In the genomic region with DNA sequence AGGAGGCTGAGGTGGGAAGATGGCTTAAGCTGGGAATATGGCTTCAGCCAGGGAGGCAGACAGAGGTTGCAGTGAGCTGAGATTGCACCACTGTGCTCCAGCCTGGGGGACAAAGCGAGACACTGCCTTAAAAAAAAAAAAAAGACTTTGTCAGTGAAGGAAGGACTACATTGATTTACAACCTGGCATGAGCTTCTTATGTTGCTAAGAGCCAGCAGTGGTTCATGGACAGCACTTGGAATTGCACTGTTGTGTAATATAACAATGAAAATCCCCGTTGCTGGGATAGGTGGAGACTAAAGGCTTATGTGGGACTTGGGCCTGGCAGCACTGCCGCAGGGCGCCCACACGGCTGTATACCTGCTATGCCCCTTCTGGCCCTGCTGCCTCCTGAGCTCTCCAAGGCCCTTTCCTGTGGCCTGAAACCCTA, we compare ENCODE assay signal across 17 cellular contexts. TPM values are rescaled to one million over a fixed set of nuclear protein-coding genes. Genes with fewer than 3 reads are reported as not detected.
DNase-seq lines count a peak whose midpoint lies in the region; ATAC-seq and TF ChIP-seq lines count a peak whose summit lies in the region.
"Had no signal": no experiment of that assay in that cellular context is flagged by ENCODE, and none has a peak within 500 bp of the region (broad histone marks: within the 10 kb centered on the region; RNA-seq: fewer than 3 reads in every experiment).

No MANE protein-coding gene starts in this region.

- WGBS in prostate gland, result 27% methylated on average over 5 of the region's 5 CpGs

- no peak for TF ChIP-seq POLR2A in prostate gland (IDR thresholded peaks at IDR 0.05)

- no peak for ATAC-seq in HG03045 (IDR thresholded peaks at IDR 0.05; ENCODE audit: unreplicated experiment)

- DNase-seq in AG10803 (ENCODE audit: low read depth), result peak; percentile 90
- no peak for DNase-seq in HEK293T (ENCODE audit: extremely low spot score)
- peak; percentile 42 for DNase-seq in fibroblast of the aortic adventitia (ENCODE audit: low read depth)
- DNase-seq in prostate gland (ENCODE audit: low spot score), result peak; percentile 66
- DNase-seq in DMS 273 treated with DMSO at 0.1 percent for 48 hours (lab: John Stamatoyannopoulos, UW), result no peak
- DNase-seq in dermis blood vessel endothelial cell, result no peak
- no peak for DNase-seq in NCI-H526 (lab: John Stamatoyannopoulos, UW)
- DNase-seq: activated effector memory CD4-positive, alpha-beta T cell treated with Interleukin-2 at 50 U/mL for 16 hours; head of caudate nucleus; MG63; NCI-H446 treated with DMSO at 0.1 percent for 48 hours; right lobe of liver; stimulated activated CD4-positive, alpha-beta T cell treated with anti-CD3 and anti-CD28 coated beads, Interleukin-2, amount 100 ng/mL, for 48 hours had no signal

- H3K27ac ChIP-seq in prostate gland, result peak overlapping the region in 1 of 2 donors; percentile 18
- H3K27ac ChIP-seq: epithelial cell of prostate, neural progenitor cell, right lobe of liver, SJSA1 had no signal

- CTCF ChIA-PET in HEK293T (lab: Yijun Ruan, JAX), result interaction anchor here (0.6 to 1.8 kb wide), 4 partner anchors 12 to 113 kb away, joined by 3 to 5 read pairs (median 4); no protein-coding TSS in a partner anchor

- H3K4me3 ChIP-seq in AG10803 (ENCODE audit: low read length) (no peak overlapping the region), fibroblast of the aortic adventitia (ENCODE audit: low read depth, low read length) (no peak overlapping the region), prostate gland (no peak overlapping the region)
- H3K4me3 ChIP-seq: MG63, neural progenitor cell, right lobe of liver, SJSA1 had no signal

- no peaks in the 10 kb centered on the region for H3K4me1 ChIP-seq in prostate gland (replicated peaks)
- H3K4me1 ChIP-seq: neural progenitor cell had no signal

- TF ChIP-seq CTCF in AG10803 (conservative IDR thresholded peaks at IDR 0.05; ENCODE audit: low read length), result no peak
- TF ChIP-seq CTCF in fibroblast of the aortic adventitia (IDR thresholded peaks at IDR 0.05; ENCODE audit: insufficient read depth, low read length), result no peak
- TF ChIP-seq CTCF in prostate gland (IDR thresholded peaks at IDR 0.05), result peak in 2 of 4 experiments; percentile 6 to 16

- no peaks in the 10 kb centered on the region for H3K27me3 ChIP-seq in prostate gland (replicated peaks; ENCODE audit: insufficient read depth)
- H3K27me3 ChIP-seq: MG63, neural progenitor cell, right lobe of liver, SJSA1 had no signal

- H3K9me3 ChIP-seq in prostate gland, result no peaks in the 10 kb centered on the region
- H3K9me3 ChIP-seq: MG63, right lobe of liver, SJSA1 had no signal

- intact Hi-C loops in prostate gland (cut with DNase I), result loop anchor here (5.0 kb wide), 1 partner anchor 39 kb away; no protein-coding TSS in a partner anchor

- POLR2A ChIA-PET in HEK293T (lab: Yijun Ruan, JAX), result interaction anchor here (0.6 to 2.0 kb wide), 5 partner anchors 14 to 86 kb away, joined by 3 to 8 read pairs (median 6); a partner anchor contains a TSS

- no peaks in the 10 kb centered on the region for H3K36me3 ChIP-seq in prostate gland
- H3K36me3 ChIP-seq: MG63, neural progenitor cell, right lobe of liver, SJSA1 had no signal

TF ChIP-seq in HEK293T, 16 proteins besides CTCF, POLR2A, EP300 and RAD21:
- TF ChIP-seq, protein P1, sequence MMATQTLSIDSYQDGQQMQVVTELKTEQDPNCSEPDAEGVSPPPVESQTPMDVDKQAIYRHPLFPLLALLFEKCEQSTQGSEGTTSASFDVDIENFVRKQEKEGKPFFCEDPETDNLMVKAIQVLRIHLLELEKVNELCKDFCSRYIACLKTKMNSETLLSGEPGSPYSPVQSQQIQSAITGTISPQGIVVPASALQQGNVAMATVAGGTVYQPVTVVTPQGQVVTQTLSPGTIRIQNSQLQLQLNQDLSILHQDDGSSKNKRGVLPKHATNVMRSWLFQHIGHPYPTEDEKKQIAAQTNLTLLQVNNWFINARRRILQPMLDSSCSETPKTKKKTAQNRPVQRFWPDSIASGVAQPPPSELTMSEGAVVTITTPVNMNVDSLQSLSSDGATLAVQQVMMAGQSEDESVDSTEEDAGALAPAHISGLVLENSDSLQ (IDR thresholded peaks at IDR 0.05), result peak; percentile 72; the same call in 1 of the 2 replicates
- TF ChIP-seq ZNF384 (IDR thresholded peaks at IDR 0.05) (0 out of 2 replicates have a peak, but pooled peaks have one; percentile 25), L3MBTL2 (conservative IDR thresholded peaks at IDR 0.05) (no peak), CTBP1 (IDR thresholded peaks at IDR 0.05; ENCODE audit: borderline replicate concordance) (no peak), HDGF (IDR thresholded peaks at IDR 0.05; ENCODE audit: borderline replicate concordance) (no peak)

RNA-seq across cellular contexts. Expression of a gene that starts 14.1 kb away (rescaled TPM):
- 2.8 and 4.4 TPM in 2 replicates for total RNA-seq in fibroblast of the aortic adventitia (ENCODE audit: low replicate concordance)
- total RNA-seq in prostate gland, result 10 to 100 TPM; 65.0 to 66.4 TPM
- total RNA-seq in dermis blood vessel endothelial cell, result 11.4 and 17.1 TPM in 2 replicates

RNA-seq across cellular contexts. Expression of a gene that starts 26.6 kb away (rescaled TPM):
- 20.2 and 34.2 TPM in 2 replicates for total RNA-seq in fibroblast of the aortic adventitia (ENCODE audit: low replicate concordance)
- 100 to 1,000 TPM in 1 of 2 donors, 10 to 100 TPM in 1; 24.4 to 104 TPM for total RNA-seq in prostate gland
- total RNA-seq in dermis blood vessel endothelial cell, result 17.4 and 22.8 TPM in 2 replicates

RNA-seq across cellular contexts. Expression of a gene that starts 26.9 kb away (rescaled TPM):
- total RNA-seq in fibroblast of the aortic adventitia (ENCODE audit: low replicate concordance) (513 and 829 TPM in 2 replicates), prostate gland (100 to 1,000 TPM; 116 to 201 TPM), dermis blood vessel endothelial cell (214 and 256 TPM in 2 replicates)

RNA-seq across cellular contexts. Expression of a gene that starts 36.1 kb away (rescaled TPM):
- total RNA-seq in fibroblast of the aortic adventitia (ENCODE audit: low replicate concordance) (3.4 and 3.9 TPM in 2 replicates), prostate gland (10 to 100 TPM; 13.6 to 15.1 TPM), dermis blood vessel endothelial cell (3.1 and 3.9 TPM in 2 replicates)

RNA-seq across cellular contexts. Expression of a gene that starts 57.9 kb away (rescaled TPM):
- 39.8 and 45.2 TPM in 2 replicates for total RNA-seq in fibroblast of the aortic adventitia (ENCODE audit: low replicate concordance)
- total RNA-seq in prostate gland, result 100 to 1,000 TPM; 120 to 166 TPM
- 48.8 and 51.9 TPM in 2 replicates for total RNA-seq in dermis blood vessel endothelial cell

Comparison
In these comparisons a context has a peak if more than half of its experiments do, and no peak if none do; other contexts are left out.
1. DNase-seq: peak in AG10803 (single experiment), fibroblast of the aortic adventitia (single experiment) and prostate gland (single experiment); none in HEK293T (single experiment), DMS 273 treated with DMSO at 0.1 percent for 48 hours (single experiment), dermis blood vessel endothelial cell (single experiment) and NCI-H526 (0 of 2).